ENCODE assay signal across 8 cellular contexts in the genomic region with DNA sequence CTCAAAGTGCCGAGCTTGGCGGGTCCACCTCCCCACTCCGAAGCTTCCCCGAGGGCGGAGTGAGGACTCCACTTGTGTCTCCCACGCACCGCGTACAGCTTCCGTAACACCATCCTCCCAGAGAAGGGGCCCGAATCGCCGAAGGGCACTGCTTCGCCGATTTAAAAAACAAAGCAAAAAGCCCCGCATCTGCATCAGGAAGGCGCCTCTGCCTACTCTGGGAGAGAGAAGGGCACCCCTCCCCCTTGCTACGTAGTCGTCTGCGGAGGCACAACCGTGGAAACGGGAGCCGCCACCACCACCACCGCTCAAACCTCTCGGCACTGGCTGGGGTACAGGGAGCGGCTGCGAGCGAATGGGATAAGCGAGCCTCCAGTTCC. TPM values are rescaled to one million over a fixed set of nuclear protein-coding genes. Genes with fewer than 3 reads are reported as not detected.
A peak's percentile ranks its signal among the peaks of the same experiment; 100 is the strongest.
DNase-seq lines count a peak whose midpoint lies in the region; ATAC-seq and TF ChIP-seq lines count a peak whose summit lies in the region.

No MANE protein-coding gene starts in this region.

- peak; percentile 64 for DNase-seq in NCI-H748 (lab: John Stamatoyannopoulos, UW; ENCODE audit: unreplicated experiment)
- DNase-seq in NCI-H748 treated with DMSO at 0.1 percent for 48 hours (lab: John Stamatoyannopoulos, UW) = no peak
- DNase-seq in NCI-H774 (lab: John Stamatoyannopoulos, UW) = peak; percentile 67
- DNase-seq in activated CD8-positive, alpha-beta memory T cell treated with anti-CD3 and anti-CD28 coated beads, Interleukin-2, amount 50 U/mL, for 48 hours = peak; percentile 85
- DNase-seq in esophagus muscularis mucosa (ENCODE audit: extremely low spot score) = no peak
- DNase-seq in neural crest cell (ENCODE audit: low read depth, low spot score) = peak; percentile 43
- peak; percentile 15 for DNase-seq in stromal cell of bone marrow (ENCODE audit: low read depth)

- peak; percentile 11 for ATAC-seq in HG02970 (IDR thresholded peaks at IDR 0.05; ENCODE audit: low FRiP score, unreplicated experiment)

- TF ChIP-seq CTCF in esophagus muscularis mucosa (IDR thresholded peaks at IDR 0.05) (no peak), neural crest cell (conservative IDR thresholded peaks at IDR 0.05) (no peak)

- TF ChIP-seq EP300 in esophagus muscularis mucosa (IDR thresholded peaks at IDR 0.05) = no peak

- no peaks in the 10 kb centered on the region for H3K9me3 Mint-ChIP-seq in neural crest cell

- peaks cover 20 to 50% (median 38%) of the 10 kb centered on the region in 4 donors for H3K36me3 ChIP-seq in esophagus muscularis mucosa

- 0% methylated on average over 8 of the region's 28 CpGs for whole genome bisulfite sequencing in esophagus muscularis mucosa

- H3K27ac Mint-ChIP-seq in neural crest cell (ENCODE audit: unreplicated experiment) = peak overlapping the region; percentile 98

- peak overlapping the region; percentile 98 for H3K4me3 Mint-ChIP-seq in neural crest cell

- peaks cover 22 to 40% (median 36%) of the 10 kb centered on the region in 4 donors for H3K4me1 ChIP-seq in esophagus muscularis mucosa

- H3K9me3 ChIP-seq in esophagus muscularis mucosa = no peaks in the 10 kb centered on the region

- H3K27me3 Mint-ChIP-seq in neural crest cell (ENCODE audit: low read depth) = peaks cover 4% of the 10 kb centered on the region

- no peak for TF ChIP-seq POLR2A in esophagus muscularis mucosa (IDR thresholded peaks at IDR 0.05; ENCODE audit: low read depth)

- H3K27ac ChIP-seq in esophagus muscularis mucosa (replicated peaks in 1 of 4) = peak overlapping the region; percentile 88 to 97 (median 89)

- peaks cover 39% of the 10 kb centered on the region for H3K4me1 Mint-ChIP-seq in neural crest cell

- peaks cover 17% of the 10 kb centered on the region for H3K36me3 Mint-ChIP-seq in neural crest cell (ENCODE audit: low read depth)

- H3K27me3 ChIP-seq in esophagus muscularis mucosa = peaks cover 0 to 6% (median 0%) of the 10 kb centered on the region in 4 donors

- peak overlapping the region; percentile 78 to 100 (median 90) for H3K4me3 ChIP-seq in esophagus muscularis mucosa

- intact Hi-C loops in esophagus muscularis mucosa (cut with DNase I) = loop anchor here (5.0 kb wide), 2 partner anchors 75 to 375 kb away; a partner anchor contains a TSS

RNA-seq across cellular contexts. Expression of a gene that starts 0.5 kb away (rescaled TPM):
- total RNA-seq in esophagus muscularis mucosa = 10 to 100 TPM; 37.8 to 54.3 (median 45.8) TPM
- 117 and 122 TPM in 2 replicates for total RNA-seq in neural crest cell

RNA-seq across cellular contexts. Expression of a gene that starts 26.8 kb away (rescaled TPM):
- 10 to 100 TPM; 12.9 to 18.2 (median 15.4) TPM for total RNA-seq in esophagus muscularis mucosa
- 1.9 TPM in 2 replicates for total RNA-seq in neural crest cell

Comparison
In these comparisons a context has a peak if more than half of its experiments do, and no peak if none do; other contexts are left out.
1. DNase-seq: peak in NCI-H748 (single experiment), NCI-H774 (single experiment), activated CD8-positive, alpha-beta memory T cell treated with anti-CD3 and anti-CD28 coated beads, Interleukin-2, amount 50 U/mL, for 48 hours (single experiment), neural crest cell (single experiment) and stromal cell of bone marrow (single experiment); none in NCI-H748 treated with DMSO at 0.1 percent for 48 hours (single experiment) and esophagus muscularis mucosa (single experiment).